Comparison of ENCODE assay signal across 8 cellular contexts in the genomic region with DNA sequence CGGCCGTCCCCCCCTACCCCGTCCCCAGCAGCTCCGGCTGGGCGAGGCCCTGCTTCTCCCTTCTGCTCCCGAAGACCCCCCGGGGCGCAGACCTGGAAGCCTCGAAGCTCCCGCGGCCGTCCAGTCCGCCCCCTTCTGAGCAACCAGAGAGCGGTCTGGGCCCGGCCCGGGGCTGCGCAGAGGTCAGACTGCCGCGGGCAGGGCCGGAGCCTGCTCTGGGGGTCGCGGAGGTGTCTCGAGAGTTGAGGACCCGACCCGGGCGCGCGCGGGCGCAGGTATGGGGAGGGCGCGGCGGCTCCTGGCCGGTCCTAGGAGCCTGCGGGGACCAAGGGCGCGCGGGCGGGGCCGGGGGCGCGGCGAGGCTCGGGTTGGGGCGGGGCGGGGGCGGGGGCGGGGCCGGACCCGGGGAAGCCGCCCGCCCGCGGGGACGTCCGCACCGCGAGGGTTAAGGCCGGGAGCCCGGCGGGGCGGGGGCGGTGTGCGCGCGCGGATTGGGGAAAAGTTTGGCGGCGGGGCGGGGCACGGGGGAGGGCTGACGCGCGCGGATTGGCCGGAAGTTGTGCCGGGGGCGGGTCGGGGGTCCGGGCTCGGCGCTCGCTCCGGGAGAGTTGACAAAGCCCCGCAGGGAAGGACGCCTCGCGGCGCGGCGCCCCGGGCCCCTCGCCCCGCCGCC. TPM values are rescaled to one million over a fixed set of nuclear protein-coding genes. Genes with fewer than 3 reads are reported as not detected.
A peak's percentile ranks its signal among the peaks of the same experiment; 100 is the strongest.
DNase-seq lines count a peak whose midpoint lies in the region; ATAC-seq and TF ChIP-seq lines count a peak whose summit lies in the region.

A gene with protein sequence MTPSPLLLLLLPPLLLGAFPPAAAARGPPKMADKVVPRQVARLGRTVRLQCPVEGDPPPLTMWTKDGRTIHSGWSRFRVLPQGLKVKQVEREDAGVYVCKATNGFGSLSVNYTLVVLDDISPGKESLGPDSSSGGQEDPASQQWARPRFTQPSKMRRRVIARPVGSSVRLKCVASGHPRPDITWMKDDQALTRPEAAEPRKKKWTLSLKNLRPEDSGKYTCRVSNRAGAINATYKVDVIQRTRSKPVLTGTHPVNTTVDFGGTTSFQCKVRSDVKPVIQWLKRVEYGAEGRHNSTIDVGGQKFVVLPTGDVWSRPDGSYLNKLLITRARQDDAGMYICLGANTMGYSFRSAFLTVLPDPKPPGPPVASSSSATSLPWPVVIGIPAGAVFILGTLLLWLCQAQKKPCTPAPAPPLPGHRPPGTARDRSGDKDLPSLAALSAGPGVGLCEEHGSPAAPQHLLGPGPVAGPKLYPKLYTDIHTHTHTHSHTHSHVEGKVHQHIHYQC (plus strand): TSS at position 605 of the 673 bp plus-strand sequence. CDS start 860 bp downstream, outside the sequence.

- peak within 1 kb of the TSS; percentile 76 for H3K27ac Mint-ChIP-seq in activated CD4-positive, alpha-beta memory T cell treated with anti-CD3 and anti-CD28 coated beads for 36 hours

- H3K27me3 Mint-ChIP-seq in activated CD4-positive, alpha-beta memory T cell treated with anti-CD3 and anti-CD28 coated beads for 36 hours, result peaks cover 27% of the 10 kb centered on the region

- intact Hi-C loops in activated CD4-positive, alpha-beta memory T cell treated with anti-CD3 and anti-CD28 coated beads for 36 hours (cut with micrococcal nuclease), result loop anchor here (1.0 to 5.0 kb wide), 6 partner anchors 38 to 336 kb away; a partner anchor contains a TSS
- intact Hi-C loops in dorsolateral prefrontal cortex (cut with DNase I), result loop anchor here in 1 of 2 donors (5.0 kb wide), 1 partner anchor 36 kb away; no protein-coding TSS in a partner anchor
- intact Hi-C loops in lower leg skin (cut with DNase I; ENCODE audit: low total_unique reads), result no loop called here

- DNase-seq in Caki2 (ENCODE audit: low read depth), result peak; percentile 71
- DNase-seq in H4 (ENCODE audit: low spot score), result peak; percentile 82
- peak; percentile 72 for DNase-seq in NCI-H226
- DNase-seq in activated CD4-positive, alpha-beta memory T cell treated with anti-CD3 and anti-CD28 coated beads for 36 hours, result peak; percentile 95
- DNase-seq in dorsolateral prefrontal cortex, result peak in 6 of 10 donors; percentile 33 to 69 (median 64)
- DNase-seq in lower leg skin (ENCODE audit: low spot score in 2 of 2), result peak; percentile 85 to 99
- peak; percentile 95 for DNase-seq in stimulated activated CD4-positive, alpha-beta T cell treated with anti-CD3 and anti-CD28 coated beads, Interleukin-4, amount 100 ng/mL, for 1 hour

- no peak for ATAC-seq in HG03097 (IDR thresholded peaks at IDR 0.05; ENCODE audit: low FRiP score, unreplicated experiment)

- H3K4me3 Mint-ChIP-seq in activated CD4-positive, alpha-beta memory T cell treated with anti-CD3 and anti-CD28 coated beads for 36 hours, result peak within 1 kb of the TSS; percentile 69

- no peaks in the 10 kb centered on the region for H3K9me3 Mint-ChIP-seq in activated CD4-positive, alpha-beta memory T cell treated with anti-CD3 and anti-CD28 coated beads for 36 hours

- WGBS in lower leg skin, 2 donors, result 1% methylated on average over 17 to 54 of the region's 95 CpGs

- POLR2A ChIA-PET in activated CD4-positive, alpha-beta memory T cell treated with anti-CD3 and anti-CD28 coated beads for 36 hours (lab: Charles Lee), result no interaction called here

- peaks cover 10% of the 10 kb centered on the region for H3K4me1 Mint-ChIP-seq in activated CD4-positive, alpha-beta memory T cell treated with anti-CD3 and anti-CD28 coated beads for 36 hours (ENCODE audit: low read depth)

- TF ChIP-seq POLR2A in lower leg skin (IDR thresholded peaks at IDR 0.05), result no peak

- H3K4me3 ChIP-seq in dorsolateral prefrontal cortex (peak within 1 kb of the TSS in 58 of 59 donors; percentile 2 to 70 (median 52)), lower leg skin (ENCODE audit: low read depth, poor library complexity, severe bottlenecking) (no peak within 1 kb of the TSS)

- H3K27ac ChIP-seq in dorsolateral prefrontal cortex, result peak within 1 kb of the TSS in 18 of 59 donors; percentile 2 to 95 (median 41)

- in situ Hi-C loops in Caki2 (cut with HindIII; ENCODE audit: low pct_unique_long_range_greater_than_20kb, low sequenced_read_pairs), result no loop called here

- CTCF ChIA-PET in activated CD4-positive, alpha-beta memory T cell treated with anti-CD3 and anti-CD28 coated beads for 36 hours (lab: Charles Lee), result interaction anchor here (0.9 to 1.0 kb wide), 2 partner anchors 12 to 269 kb away, joined by 3 to 5 read pairs; no protein-coding TSS in a partner anchor

- H3K36me3 Mint-ChIP-seq in activated CD4-positive, alpha-beta memory T cell treated with anti-CD3 and anti-CD28 coated beads for 36 hours, result no peaks in the 10 kb centered on the region

- TF ChIP-seq CTCF in dorsolateral prefrontal cortex (IDR thresholded peaks at IDR 0.05 in 54 of 56, conservative IDR thresholded peaks at IDR 0.05 in 2 of 56; ENCODE audit: low read depth in 1 of 56, partially characterized antibody in 56 of 56) (no peak), lower leg skin (IDR thresholded peaks at IDR 0.05) (no peak)

- peaks cover 0 to 14% (median 0%) of the 10 kb centered on the region in 45 donors for H3K27me3 ChIP-seq in dorsolateral prefrontal cortex

RNA-seq across cellular contexts. Expression of the gene that starts here (rescaled TPM):
- total RNA-seq in Caki2 (2014; rRNA removed; shearing (Covaris generic); ENCODE audit: low replicate concordance), result 48.2 and 70.9 TPM in 2 replicates
- total RNA-seq in H4 (2014; rRNA removed; shearing (Covaris generic)), result 63.1 and 66.9 TPM in 2 replicates
- 10 to 100 TPM; 12.2 to 15.1 TPM for total RNA-seq in activated CD4-positive, alpha-beta memory T cell treated with anti-CD3 and anti-CD28 coated beads for 36 hours
- total RNA-seq in dorsolateral prefrontal cortex (100 to 1,000 TPM in 1 of 120 experiments, 10 to 100 TPM in 119; 18.7 to 109 (median 38.4) TPM), lower leg skin (10 to 100 TPM in 2 of 4 donors, 1 to 10 TPM in 2; 7.4 to 13.7 (median 10.7) TPM)
